ENCODE assay signal across 20 cellular contexts in genomic region chr2:3430740-3431490, GRCh38.
"Had no signal": no experiment of that assay in that cellular context is flagged by ENCODE, and none has a peak within 500 bp of the region (broad histone marks: within the 10 kb centered on the region; RNA-seq: fewer than 3 reads in every experiment).

No MANE protein-coding gene starts in this region.

- ATAC-seq: body of pancreas; gastrocnemius medialis; left lung; naive thymus-derived CD4-positive, alpha-beta T cell had no signal

- H3K9me3 ChIP-seq: body of pancreas, gastrocnemius medialis, heart left ventricle, left lung, neutrophil, right lobe of liver, thoracic aorta had no signal

- H3K4me3 Mint-ChIP-seq: activated B cell treated with CpG ODN at 0.5 μM for 24 hours; activated CD4-positive, alpha-beta memory T cell treated with anti-CD3 and anti-CD28 coated beads for 36 hours; activated naive CD8-positive, alpha-beta T cell treated with anti-CD3 and anti-CD28 coated beads for 36 hours; naive thymus-derived CD4-positive, alpha-beta T cell had no signal

- H3K27ac ChIP-seq: body of pancreas, epithelial cell of prostate, gastrocnemius medialis, heart left ventricle, left lung, neutrophil, parathyroid adenoma, right lobe of liver, thoracic aorta had no signal

- H3K4me1 ChIP-seq: body of pancreas, gastrocnemius medialis, left lung, parathyroid adenoma, right lobe of liver had no signal

- H3K4me1 Mint-ChIP-seq: activated B cell treated with CpG ODN at 0.5 μM for 24 hours had no signal

- H3K9me3 Mint-ChIP-seq: activated B cell treated with CpG ODN at 0.5 μM for 24 hours; activated CD4-positive, alpha-beta memory T cell treated with anti-CD3 and anti-CD28 coated beads for 36 hours; activated naive CD8-positive, alpha-beta T cell treated with anti-CD3 and anti-CD28 coated beads for 36 hours; naive thymus-derived CD4-positive, alpha-beta T cell had no signal

- H3K9ac ChIP-seq: parathyroid adenoma had no signal

- H3K27me3 Mint-ChIP-seq: activated B cell treated with CpG ODN at 0.5 μM for 24 hours; activated CD4-positive, alpha-beta memory T cell treated with anti-CD3 and anti-CD28 coated beads for 36 hours; activated naive CD8-positive, alpha-beta T cell treated with anti-CD3 and anti-CD28 coated beads for 36 hours; naive thymus-derived CD4-positive, alpha-beta T cell had no signal

- H2AFZ ChIP-seq: parathyroid adenoma had no signal

- H3K27ac Mint-ChIP-seq: activated B cell treated with CpG ODN at 0.5 μM for 24 hours; activated CD4-positive, alpha-beta memory T cell treated with anti-CD3 and anti-CD28 coated beads for 36 hours; activated naive CD8-positive, alpha-beta T cell treated with anti-CD3 and anti-CD28 coated beads for 36 hours had no signal

- H3K27me3 ChIP-seq: body of pancreas, dorsolateral prefrontal cortex, gastrocnemius medialis, heart left ventricle, left lung, neutrophil, right lobe of liver had no signal

- H3K4me3 ChIP-seq: body of pancreas, dorsolateral prefrontal cortex, gastrocnemius medialis, heart left ventricle, left lung, right lobe of liver, thoracic aorta had no signal

- DNase-seq: activated B cell treated with CpG ODN at 0.5 μM for 24 hours; activated CD4-positive, alpha-beta memory T cell treated with anti-CD3 and anti-CD28 coated beads for 36 hours; activated CD4-positive, alpha-beta T cell treated with anti-CD3 and anti-CD28 coated beads for 4 hours; activated naive CD8-positive, alpha-beta T cell treated with anti-CD3 and anti-CD28 coated beads for 36 hours; amniotic stem cell; body of pancreas; central memory CD4-positive, alpha-beta T cell; dorsolateral prefrontal cortex; gastrocnemius medialis; heart left ventricle; left lung; naive thymus-derived CD4-positive, alpha-beta T cell; right lobe of liver; small intestine; stimulated activated CD4-positive, alpha-beta T cell treated with anti-CD3 and anti-CD28 coated beads, Interleukin-15, amount 100 ng/mL, for 24 hours; stimulated activated CD4-positive, alpha-beta T cell treated with anti-CD3 and anti-CD28 coated beads, Interleukin-2, amount 100 ng/mL, for 48 hours had no signal
